In genomic region chr12:127570793-127571360, GRCh38 we compare ENCODE assay signal across 1 cellular context.
TF ChIP-seq lines count a peak whose summit lies in the region.

No MANE protein-coding gene starts in this region.

TF ChIP-seq in H1, 55 proteins besides CTCF, POLR2A, EP300 and RAD21:
- TF ChIP-seq SP2 (IDR thresholded peaks at IDR 0.05; ENCODE audit: low read length) (no peak), SIX5 (IDR thresholded peaks at IDR 0.05; ENCODE audit: low read depth, low read length) (no peak), ATF2 (IDR thresholded peaks at IDR 0.05; ENCODE audit: low read length) (no peak), SUZ12 (IDR thresholded peaks at IDR 0.05; ENCODE audit: low read length) (no peak), CHD1 (IDR thresholded peaks at IDR 0.05; ENCODE audit: low read depth, low read length) (no peak), BRCA1 (IDR thresholded peaks at IDR 0.05; ENCODE audit: low read depth, low read length) (no peak), TAF7 (optimal IDR thresholded peaks at IDR 0.05; ENCODE audit: borderline replicate concordance, low read depth, low read length) (no peak), RBBP5 (IDR thresholded peaks at IDR 0.05; ENCODE audit: borderline replicate concordance, low read depth, low read length) (no peak), KDM1A (IDR thresholded peaks at IDR 0.05; ENCODE audit: borderline replicate concordance, low read length) (no peak), POLR2AphosphoS5 (IDR thresholded peaks at IDR 0.05; ENCODE audit: low read depth, low read length) (no peak), BACH1 (IDR thresholded peaks at IDR 0.05; ENCODE audit: low read length) (no peak)
